15 cellular contexts compared by ENCODE assay signal in genomic region chr1:225539069-225539468, GRCh38.
DNase-seq lines count a peak whose midpoint lies in the region; ATAC-seq and TF ChIP-seq lines count a peak whose summit lies in the region.
"Had no signal": no experiment of that assay in that cellular context is flagged by ENCODE, and none has a peak within 500 bp of the region (broad histone marks: within the 10 kb centered on the region; RNA-seq: fewer than 3 reads in every experiment).

No MANE protein-coding gene starts in this region.

- TF ChIP-seq CTCF in HEK293 (tag by site-specific recombination; IDR thresholded peaks at IDR 0.05): no peak
- no peak for TF ChIP-seq CTCF in fibroblast of mammary gland (conservative IDR thresholded peaks at IDR 0.05; ENCODE audit: control insufficient read depth, insufficient read depth, low read depth, low read length)
- no peak for TF ChIP-seq CTCF in ovary (IDR thresholded peaks at IDR 0.05)

- no peak overlapping the region for H3K4me3 ChIP-seq in HEK293 (ENCODE audit: low read depth, low read length)
- H3K4me3 ChIP-seq in adipocyte (ENCODE audit: low read length): no peak overlapping the region
- H3K4me3 ChIP-seq in fibroblast of mammary gland (ENCODE audit: control insufficient read depth, low read depth, low read length): no peak overlapping the region
- no peak overlapping the region for H3K4me3 ChIP-seq in ovary

- H3K9ac ChIP-seq in adipocyte (ENCODE audit: low read length): no peak overlapping the region

- TF ChIP-seq POLR2A in ovary (IDR thresholded peaks at IDR 0.05): no peak

- H3K9me3 ChIP-seq in HEK293 (ENCODE audit: control insufficient read depth, insufficient read depth, low read depth, low read length): no peaks in the 10 kb centered on the region
- H3K9me3 ChIP-seq in adipocyte (ENCODE audit: control insufficient read depth, low read length): no peaks in the 10 kb centered on the region
- no peaks in the 10 kb centered on the region for H3K9me3 ChIP-seq in ovary

- no peak overlapping the region for H3K27ac ChIP-seq in HEK293 (ENCODE audit: extremely low read depth, low read depth, low read length)
- H3K27ac ChIP-seq in ovary: no peak overlapping the region

- intact Hi-C loops in ovary (cut with DNase I): no loop called here

- WGBS in ovary, 3 donors: 91 to 98% (median 93%) methylated on average over 1 of the region's 1 CpG

- ATAC-seq in HG02852 (IDR thresholded peaks at IDR 0.05; ENCODE audit: unreplicated experiment): no peak
- ATAC-seq: SK-N-SH treated with all-trans-retinoic acid at 6 μM for 48 hours had no signal

- POLR2A ChIA-PET in HEK293 (lab: Yijun Ruan, JAX): interaction anchor here (0.5 to 1.3 kb wide), 2 partner anchors 239 to 519 kb away, joined by 3 read pairs; no protein-coding TSS in a partner anchor

- no peak for TF ChIP-seq EP300 in ovary (IDR thresholded peaks at IDR 0.05)

- H3K36me3 ChIP-seq in HEK293 (ENCODE audit: control insufficient read depth in 2 of 2, insufficient read depth in 1 of 2, low read length in 2 of 2) (no peaks in the 10 kb centered on the region), adipocyte (ENCODE audit: control insufficient read depth, insufficient read depth, low read length, severe bottlenecking) (no peaks in the 10 kb centered on the region), ovary (no peaks in the 10 kb centered on the region)

- peak; percentile 30 for DNase-seq in adipocyte (ENCODE audit: low read depth)
- DNase-seq in fibroblast of mammary gland (ENCODE audit: low read depth): peak; percentile 27
- DNase-seq in stromal cell of bone marrow (ENCODE audit: low read depth): peak; percentile 19
- DNase-seq in ovary: no peak
- DNase-seq in Ammon's horn (ENCODE audit: low spot score): no peak
- DNase-seq: Calu3; DMS79 treated with DMSO at 0.1 percent for 48 hours; NCI-H146; NCI-H2081 treated with DMSO at 0.1 percent for 48 hours; NCI-H226; NCI-H69; NK-92 treated with Interleukin-12 subunit alpha and Interleukin-12 subunit beta, amount 100 ng/mL, for 24 hours had no signal

- CTCF ChIA-PET in HEK293 (lab: Yijun Ruan, JAX): interaction anchor here (0.7 to 1.0 kb wide), 4 partner anchors 18 to 456 kb away, joined by 3 read pairs; no protein-coding TSS in a partner anchor

- H3K27me3 ChIP-seq in adipocyte (replicated peaks; ENCODE audit: control insufficient read depth, insufficient read depth, low read length) (no peaks in the 10 kb centered on the region), ovary (no peaks in the 10 kb centered on the region)

- H3K4me1 ChIP-seq in HEK293 (ENCODE audit: control insufficient read depth, insufficient read depth, low read length) (peaks cover 53% of the 10 kb centered on the region), adipocyte (ENCODE audit: control insufficient read depth, insufficient read depth, low read length) (peaks cover 7% of the 10 kb centered on the region), ovary (ENCODE audit: insufficient read depth) (peaks cover 5% of the 10 kb centered on the region)

TF ChIP-seq in HEK293, 187 proteins besides CTCF, POLR2A, EP300 and RAD21:
- peak; percentile 34 for TF ChIP-seq PRDM1 (tag by site-specific recombination; IDR thresholded peaks at IDR 0.05)
- TF ChIP-seq ZNF362 (tag by site-specific recombination; IDR thresholded peaks at IDR 0.05): no peak
- TF ChIP-seq ZBTB17 (tag by site-specific recombination; IDR thresholded peaks at IDR 0.05): 0 out of 2 replicates have a peak, but pooled peaks have one; percentile 54
- no peak for TF ChIP-seq RBAK (tag by site-specific recombination; IDR thresholded peaks at IDR 0.05)
- TF ChIP-seq ZNF488 (tag by site-specific recombination; IDR thresholded peaks at IDR 0.05): no peak
- 0 out of 2 replicates have a peak, but pooled peaks have one; percentile 38 for TF ChIP-seq SCRT1 (tag by site-specific recombination; IDR thresholded peaks at IDR 0.05; ENCODE audit: borderline replicate concordance)
- no peak for TF ChIP-seq YY1 (tag by site-specific recombination; IDR thresholded peaks at IDR 0.05)
- TF ChIP-seq SCRT2 (tag by site-specific recombination; IDR thresholded peaks at IDR 0.05): peak; percentile 88
- no peak for TF ChIP-seq ZNF677 (tag by site-specific recombination; IDR thresholded peaks at IDR 0.05)
- TF ChIP-seq ZNF366 (tag by site-specific recombination; conservative IDR thresholded peaks at IDR 0.05): no peak

Comparison
In these comparisons a context has a peak if more than half of its experiments do, and no peak if none do; other contexts are left out.
1. DNase-seq: peak in adipocyte (single experiment), fibroblast of mammary gland (single experiment) and stromal cell of bone marrow (single experiment); none in ovary (0 of 5) and Ammon's horn (single experiment).